ENCODE assay signal across 1 cellular context in genomic region chr5:60730858-60731257, GRCh38. TPM values are rescaled to one million over a fixed set of nuclear protein-coding genes. Genes with fewer than 3 reads are reported as not detected.
"Had no signal": no experiment of that assay in that cellular context is flagged by ENCODE, and none has a peak within 500 bp of the region (broad histone marks: within the 10 kb centered on the region; RNA-seq: fewer than 3 reads in every experiment).

No MANE protein-coding gene starts in this region.

RNA-seq across cellular contexts. Expression of gene DEPDC1B, which starts 30.9 kb away (rescaled TPM):
- total RNA-seq: cardiac septum had no signal
